8 cellular contexts compared by ENCODE assay signal in the genomic region with DNA sequence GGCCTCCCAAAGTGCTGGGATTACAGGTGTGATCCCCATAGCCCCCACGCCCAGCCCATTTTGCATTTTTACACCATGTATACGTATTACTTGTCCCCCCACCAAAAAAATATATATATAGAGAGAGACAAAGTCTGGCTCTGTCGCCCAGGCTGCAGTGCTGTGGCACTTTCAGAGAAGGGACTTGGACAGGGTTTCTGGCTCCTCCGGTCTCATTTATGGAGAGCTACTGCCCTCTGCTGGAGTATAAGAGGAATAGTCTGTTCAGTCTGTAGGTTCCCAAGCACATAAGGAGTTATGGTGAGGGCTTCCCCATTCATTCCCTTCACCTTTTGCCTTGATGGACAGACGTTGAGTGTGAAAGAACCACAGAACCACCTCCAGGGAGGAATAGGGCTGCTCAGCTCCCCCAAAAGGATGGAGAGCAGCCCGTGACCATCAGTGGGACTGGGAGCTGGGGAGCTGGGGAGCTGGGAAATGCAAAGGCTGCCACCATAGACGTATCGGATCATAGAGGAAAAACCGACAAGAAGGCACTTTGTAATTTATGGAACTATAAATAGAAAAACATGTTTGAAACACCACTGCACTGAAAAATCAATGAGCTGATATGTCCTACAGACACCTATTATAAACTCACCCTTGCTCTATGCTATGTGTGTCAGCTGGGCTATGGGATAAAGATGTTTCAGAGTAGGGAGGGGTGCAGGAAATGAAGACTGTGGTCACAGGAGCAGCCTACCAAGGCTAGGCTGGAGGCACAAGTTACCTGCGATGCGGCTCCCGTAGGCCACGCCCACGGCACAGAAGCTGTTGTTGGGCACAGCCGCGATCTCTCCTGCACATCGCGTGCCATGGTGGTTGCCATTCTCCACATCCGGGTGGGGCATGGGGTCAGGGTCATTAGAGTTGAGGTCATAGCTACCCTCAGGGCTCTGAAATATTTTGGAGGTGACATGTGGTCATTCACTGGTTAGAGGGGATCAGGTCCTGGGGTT. TPM values are rescaled to one million over a fixed set of nuclear protein-coding genes. Genes with fewer than 3 reads are reported as not detected.
DNase-seq lines count a peak whose midpoint lies in the region; ATAC-seq and TF ChIP-seq lines count a peak whose summit lies in the region.

No MANE protein-coding gene starts in this region.

- TF ChIP-seq POLR2A in esophagus muscularis mucosa (IDR thresholded peaks at IDR 0.05; ENCODE audit: low read depth): no peak

- peaks cover 41% of the 10 kb centered on the region for H3K4me1 Mint-ChIP-seq in activated CD4-positive, alpha-beta T cell treated with anti-CD3 and anti-CD28 coated beads, Interleukin-2, amount 10 ng/mL, durations not matched to agents 7 days and 5 days
- peaks cover 31 to 45% (median 43%) of the 10 kb centered on the region in 3 donors for H3K4me1 Mint-ChIP-seq in naive B cell

- peaks cover 24 to 82% (median 74%) of the 10 kb centered on the region in 4 donors for H3K4me1 ChIP-seq in esophagus muscularis mucosa

- H3K27me3 ChIP-seq in esophagus muscularis mucosa: no peaks in the 10 kb centered on the region

- CTCF ChIA-PET in activated CD4-positive, alpha-beta T cell treated with anti-CD3 and anti-CD28 coated beads, Interleukin-2, amount 10 ng/mL, durations not matched to agents 7 days and 5 days (lab: Charles Lee): interaction anchor here (0.6 to 2.3 kb wide), 29 partner anchors 8 to 494 kb away, joined by 3 to 12 read pairs (median 4); partner anchors contain the start of genes APOA4, APOA5, PAFAH1B2 and SIDT2

- DNase-seq in stimulated activated naive CD4-positive, alpha-beta T cell (lab: John Stamatoyannopoulos, UW): peak; percentile 19 to 73 (median 40)
- no peak for DNase-seq in stimulated activated naive CD4-positive, alpha-beta T cell treated with Interleukin-2 at 50 U/mL for 16 hours (lab: John Stamatoyannopoulos, UW)
- DNase-seq in HPDE6-E6E7 (ENCODE audit: extremely low spot score): peak; percentile 64
- DNase-seq in NCI-H526 (lab: John Stamatoyannopoulos, UW): peak; percentile 77 to 96
- DNase-seq in activated CD4-positive, alpha-beta T cell treated with anti-CD3 and anti-CD28 coated beads, Interleukin-2, amount 10 ng/mL, durations not matched to agents 7 days and 5 days: peak; percentile 62
- no peak for DNase-seq in esophagus muscularis mucosa (ENCODE audit: extremely low spot score)
- DNase-seq in naive B cell: peak; percentile 70

- peak overlapping the region; percentile 71 for H3K27ac Mint-ChIP-seq in activated CD4-positive, alpha-beta T cell treated with anti-CD3 and anti-CD28 coated beads, Interleukin-2, amount 10 ng/mL, durations not matched to agents 7 days and 5 days
- peak overlapping the region in 5 of 6 donors; percentile 11 to 90 (median 40) for H3K27ac Mint-ChIP-seq in naive B cell

- H3K4me3 ChIP-seq in esophagus muscularis mucosa: no peak overlapping the region

- TF ChIP-seq EP300 in esophagus muscularis mucosa (IDR thresholded peaks at IDR 0.05): no peak

- WGBS in esophagus muscularis mucosa: 41% methylated on average over 9 of the region's 19 CpGs

- TF ChIP-seq CTCF in esophagus muscularis mucosa (IDR thresholded peaks at IDR 0.05): peak; percentile 78 to 96 (median 80)

- intact Hi-C loops in esophagus muscularis mucosa (cut with DNase I): loop anchor here (1.0 to 5.0 kb wide), 2 partner anchors 45 to 129 kb away; partner anchors contain the start of gene SIK3

- H3K27ac ChIP-seq in esophagus muscularis mucosa (replicated peaks in 1 of 4): peak overlapping the region; percentile 23 to 95 (median 94)

- no peak overlapping the region for H3K4me3 Mint-ChIP-seq in activated CD4-positive, alpha-beta T cell treated with anti-CD3 and anti-CD28 coated beads, Interleukin-2, amount 10 ng/mL, durations not matched to agents 7 days and 5 days
- peak overlapping the region in 2 of 8 donors; percentile 41 to 49 for H3K4me3 Mint-ChIP-seq in naive B cell

- ATAC-seq in naive B cell (ENCODE audit: low read depth in 2 of 2) (peak; percentile 74 to 81), GM19035 (IDR thresholded peaks at IDR 0.05; ENCODE audit: unreplicated experiment) (no peak)

- peaks cover 33 to 75% (median 65%) of the 10 kb centered on the region in 4 donors for H3K36me3 ChIP-seq in esophagus muscularis mucosa

- POLR2A ChIA-PET in activated CD4-positive, alpha-beta T cell treated with anti-CD3 and anti-CD28 coated beads, Interleukin-2, amount 10 ng/mL, durations not matched to agents 7 days and 5 days (lab: Charles Lee): interaction anchor here (0.7 kb wide), 1 partner anchor 150 kb away, joined by 3 read pairs; no protein-coding TSS in a partner anchor

- H3K9me3 Mint-ChIP-seq in activated CD4-positive, alpha-beta T cell treated with anti-CD3 and anti-CD28 coated beads, Interleukin-2, amount 10 ng/mL, durations not matched to agents 7 days and 5 days: no peaks in the 10 kb centered on the region
- no peaks in the 10 kb centered on the region for H3K9me3 Mint-ChIP-seq in naive B cell

- no peaks in the 10 kb centered on the region for H3K9me3 ChIP-seq in esophagus muscularis mucosa

- no peaks in the 10 kb centered on the region for H3K27me3 Mint-ChIP-seq in activated CD4-positive, alpha-beta T cell treated with anti-CD3 and anti-CD28 coated beads, Interleukin-2, amount 10 ng/mL, durations not matched to agents 7 days and 5 days
- H3K27me3 Mint-ChIP-seq in naive B cell: no peaks in the 10 kb centered on the region

- H3K36me3 Mint-ChIP-seq in activated CD4-positive, alpha-beta T cell treated with anti-CD3 and anti-CD28 coated beads, Interleukin-2, amount 10 ng/mL, durations not matched to agents 7 days and 5 days (ENCODE audit: low read depth): peaks cover 73% of the 10 kb centered on the region
- H3K36me3 Mint-ChIP-seq in naive B cell: peaks cover 10 to 15% of the 10 kb centered on the region in 2 donors

RNA-seq across cellular contexts. Expression of gene PCSK7, which starts 5.2 kb away (rescaled TPM):
- 100 to 1,000 TPM; 187 to 224 TPM for total RNA-seq in activated CD4-positive, alpha-beta T cell treated with anti-CD3 and anti-CD28 coated beads, Interleukin-2, amount 10 ng/mL, durations not matched to agents 7 days and 5 days
- total RNA-seq in esophagus muscularis mucosa: 10 to 100 TPM; 27.8 to 43.7 (median 31.9) TPM
- 10 to 100 TPM; 27.8 to 61.9 (median 32.2) TPM for polyA plus RNA-seq in naive B cell (ENCODE audit: low read depth in 6 of 6)

RNA-seq across cellular contexts. Expression of gene RNF214, which starts 5.8 kb away (rescaled TPM):
- total RNA-seq in activated CD4-positive, alpha-beta T cell treated with anti-CD3 and anti-CD28 coated beads, Interleukin-2, amount 10 ng/mL, durations not matched to agents 7 days and 5 days: 10 to 100 TPM; 22.2 to 23.8 TPM
- 10 to 100 TPM; 12.4 to 21.5 (median 18.4) TPM for total RNA-seq in esophagus muscularis mucosa
- 10 to 100 TPM in 4 of 6 donors, 1 to 10 TPM in 2; 1.4 to 15.5 (median 13.4) TPM for polyA plus RNA-seq in naive B cell (ENCODE audit: low read depth in 6 of 6)

RNA-seq across cellular contexts. Expression of gene TAGLN, which starts 27.5 kb away (rescaled TPM):
- total RNA-seq in activated CD4-positive, alpha-beta T cell treated with anti-CD3 and anti-CD28 coated beads, Interleukin-2, amount 10 ng/mL, durations not matched to agents 7 days and 5 days: 1 to 10 TPM; 2.0 to 3.1 TPM
- over 10,000 TPM; 12,513 to 19,293 (median 14,679) TPM for total RNA-seq in esophagus muscularis mucosa
- 10 to 100 TPM in 2 of 6 donors, 1 to 10 TPM in 3, not detected in 1; 5.2 to 11.5 (median 6.8) TPM for polyA plus RNA-seq in naive B cell (ENCODE audit: low read depth in 6 of 6)

RNA-seq across cellular contexts. Expression of gene SIDT2, which starts 48.1 kb away (rescaled TPM):
- 10 to 100 TPM; 28.6 to 30.9 TPM for total RNA-seq in activated CD4-positive, alpha-beta T cell treated with anti-CD3 and anti-CD28 coated beads, Interleukin-2, amount 10 ng/mL, durations not matched to agents 7 days and 5 days
- total RNA-seq in esophagus muscularis mucosa: 10 to 100 TPM; 26.5 to 34.1 (median 29.3) TPM
- 100 to 1,000 TPM in 1 of 6 donors, 10 to 100 TPM in 5; 19.2 to 126 (median 80.7) TPM for polyA plus RNA-seq in naive B cell (ENCODE audit: low read depth in 6 of 6)

Comparison
In these comparisons a context has a peak if more than half of its experiments do, and no peak if none do; other contexts are left out.
1. DNase-seq: peak in stimulated activated naive CD4-positive, alpha-beta T cell (6 of 6), HPDE6-E6E7 (single experiment), NCI-H526 (2 of 2), activated CD4-positive, alpha-beta T cell treated with anti-CD3 and anti-CD28 coated beads, Interleukin-2, amount 10 ng/mL, durations not matched to agents 7 days and 5 days (single experiment) and naive B cell (single experiment); none in stimulated activated naive CD4-positive, alpha-beta T cell treated with Interleukin-2 at 50 U/mL for 16 hours (single experiment) and esophagus muscularis mucosa (single experiment).
2. RNA of gene PCSK7, which starts 5.2 kb away (total RNA-seq): 187 to 224 TPM in activated CD4-positive, alpha-beta T cell treated with anti-CD3 and anti-CD28 coated beads, Interleukin-2, amount 10 ng/mL, durations not matched to agents 7 days and 5 days; 27.8 to 43.7 TPM in esophagus muscularis mucosa; every median in the first group is over 4 times any median in the second.
3. RNA of gene TAGLN, which starts 27.5 kb away (total RNA-seq): 12,513 to 19,293 TPM in esophagus muscularis mucosa; 2.0 to 3.1 TPM in activated CD4-positive, alpha-beta T cell treated with anti-CD3 and anti-CD28 coated beads, Interleukin-2, amount 10 ng/mL, durations not matched to agents 7 days and 5 days; every median in the first group is over 1,000 times any median in the second.